Comparison of ENCODE assay signal across 10 cellular contexts in the genomic region with DNA sequence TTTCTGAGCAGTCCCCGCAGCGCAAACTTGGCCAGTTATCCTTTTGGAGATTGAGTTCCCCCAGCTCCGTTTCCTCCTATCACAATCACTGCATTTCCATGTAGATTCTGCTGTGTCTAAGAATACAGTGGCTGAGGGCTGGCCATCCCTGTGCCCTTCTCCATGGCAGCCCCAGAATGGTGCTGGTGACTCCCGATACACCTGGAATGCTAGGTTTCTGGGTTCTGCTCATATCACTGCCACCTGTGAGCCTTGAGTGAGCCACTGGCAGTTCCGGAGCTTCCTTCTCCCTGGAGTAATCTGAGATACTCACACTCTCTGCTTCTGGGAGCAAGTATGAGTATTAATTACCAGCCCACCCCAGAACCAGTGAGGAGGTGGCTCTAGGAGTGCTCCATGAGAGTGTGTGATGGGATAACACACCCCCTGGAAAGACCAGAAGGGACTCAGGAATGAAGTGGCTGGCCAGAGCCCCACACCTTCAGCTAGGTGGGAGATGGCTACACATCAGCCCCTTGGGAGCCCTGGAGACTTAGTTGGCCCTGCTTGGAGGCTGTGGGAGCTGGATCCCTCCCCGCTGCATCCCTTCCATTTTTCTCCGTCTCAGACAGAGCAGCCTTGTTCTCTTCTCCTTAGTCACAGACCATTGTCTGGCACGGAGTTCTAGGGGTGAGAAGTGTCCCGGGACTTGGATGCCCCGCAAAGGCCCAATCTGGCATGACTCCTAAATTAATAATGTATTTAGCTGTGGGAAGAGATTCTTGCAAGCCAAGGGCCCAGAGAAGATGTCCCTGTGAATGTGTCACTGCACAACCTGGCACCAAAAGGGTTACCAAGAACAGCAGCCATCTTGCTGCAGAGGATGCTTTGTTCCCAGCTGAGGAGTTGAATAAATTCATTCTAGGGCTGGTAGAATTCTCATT. TPM values are rescaled to one million over a fixed set of nuclear protein-coding genes. Genes with fewer than 3 reads are reported as not detected.
DNase-seq lines count a peak whose midpoint lies in the region; ATAC-seq, FAIRE-seq and TF ChIP-seq lines count a peak whose summit lies in the region.
"Had no signal": no experiment of that assay in that cellular context is flagged by ENCODE, and none has a peak within 500 bp of the region (broad histone marks: within the 10 kb centered on the region; RNA-seq: fewer than 3 reads in every experiment).

No MANE protein-coding gene starts in this region.

- no peak overlapping the region for H2BK20ac ChIP-seq in H1 (ENCODE audit: low read length)

- peak overlapping the region; percentile 87; the same call in 1 of the 2 replicates for H2AK5ac ChIP-seq in H1 (ENCODE audit: low read depth, low read length)

- no peak overlapping the region for H3K56ac ChIP-seq in H1 (replicated peaks; ENCODE audit: insufficient read length, low read depth, low read length)

- H3K36me3 ChIP-seq in H1 (ENCODE audit: control insufficient read depth in 2 of 4, insufficient read depth in 4 of 4, low read length in 3 of 4) (no peaks in the 10 kb centered on the region), upper lobe of right lung (peaks cover 6% of the 10 kb centered on the region), MG63 (peaks cover 61% of the 10 kb centered on the region), thyroid gland (no peaks in the 10 kb centered on the region)

- no peak overlapping the region for H3K4ac ChIP-seq in H1 (replicated peaks; ENCODE audit: insufficient read length, low read depth, low read length)

- no peak overlapping the region for H4K5ac ChIP-seq in H1 (ENCODE audit: insufficient read length, low read depth, low read length)

- H3K27ac ChIP-seq in H1 (ENCODE audit: low read depth, low read length) (no peak overlapping the region), upper lobe of right lung (peak overlapping the region; percentile 17), thyroid gland (no peak overlapping the region)
- H3K27ac ChIP-seq: parathyroid adenoma had no signal

- no peak overlapping the region for H2BK120ac ChIP-seq in H1 (replicated peaks; ENCODE audit: low read depth, low read length)

- no peak overlapping the region for H3K9ac ChIP-seq in H1 (replicated peaks in 1 of 4; ENCODE audit: extremely low read depth in 1 of 4, low read depth in 3 of 4, low read length in 3 of 4)
- H3K9ac ChIP-seq: parathyroid adenoma had no signal

- H2AFZ ChIP-seq in H1 (ENCODE audit: low read length) = no peak overlapping the region
- H2AFZ ChIP-seq: parathyroid adenoma had no signal

- H3K4me2 ChIP-seq in H1 (ENCODE audit: insufficient read depth in 1 of 2, low read depth in 2 of 2, low read length in 2 of 2) = peak overlapping the region; percentile 55 to 82; a peak in 3 of 4 replicates

- DNase-seq in RPMI7951 (ENCODE audit: low read depth) (peak; percentile 67), H1 (ENCODE audit: low read depth in 1 of 2, low spot score in 2 of 2) (no peak), mesenteric fat pad (ENCODE audit: low spot score) (peak; percentile 33), upper lobe of right lung (no peak), MG63 (no peak), thyroid gland (no peak)
- DNase-seq: NCI-H526 had no signal

- no peak for TF ChIP-seq CTCF in H1 (IDR thresholded peaks at IDR 0.05; ENCODE audit: control extremely low read depth in 1 of 3, insufficient read depth in 1 of 3, low read depth in 1 of 3, low read length in 3 of 3)
- TF ChIP-seq CTCF in upper lobe of right lung (IDR thresholded peaks at IDR 0.05) = no peak
- no peak for TF ChIP-seq CTCF in thyroid gland (IDR thresholded peaks at IDR 0.05)

- H2BK15ac ChIP-seq in H1 (ENCODE audit: low read length) = 0 out of 2 replicates have a peak overlapping the region, but pooled peaks have one; percentile 93

- peak overlapping the region; percentile 83; the same call in 1 of the 2 replicates for H2BK12ac ChIP-seq in H1 (ENCODE audit: low read depth, low read length)

- peaks cover 24% of the 10 kb centered on the region; the same call in 1 of the 2 replicates for H3K23me2 ChIP-seq in H1 (ENCODE audit: low read depth, low read length)

- intact Hi-C loops in upper lobe of right lung (cut with DNase I) (no loop called here), thyroid gland (cut with DNase I) (no loop called here)

- WGBS in H1 (ENCODE audit: extremely low coverage in 1 of 2, insufficient coverage in 1 of 2, insufficient read length in 1 of 2, insufficient replicate concordance in 2 of 2, low coverage in 1 of 2, low lambda C conversion rate in 2 of 2, missing lambda C conversion rate in 1 of 2), 2 experiments = 91% methylated on average over 10 of the region's 10 CpGs; no CpG with 5 or more reads in 1 of the 2 experiments
- 81 to 86% methylated on average over 10 of the region's 10 CpGs for WGBS in thyroid gland, 2 donors

- H3K9me3 ChIP-seq in H1 (ENCODE audit: insufficient read depth in 2 of 2, low read depth in 1 of 2, low read length in 1 of 2) (no peaks in the 10 kb centered on the region), upper lobe of right lung (no peaks in the 10 kb centered on the region), MG63 (no peaks in the 10 kb centered on the region), thyroid gland (no peaks in the 10 kb centered on the region)

- TF ChIP-seq EP300 in H1 (IDR thresholded peaks at IDR 0.05; ENCODE audit: borderline replicate concordance in 1 of 2, low read depth in 2 of 2, low read length in 2 of 2) = no peak

- CTCF ChIA-PET in H1 (lab: Charles Lee; ENCODE audit: partially characterized antibody) = interaction anchor here (0.7 to 50.9 kb wide), 21 partner anchors 9 to 410 kb away, joined by 3 to 1236 read pairs (median 4); partner anchors contain the start of genes PCDHB11, PCDHB15, PCDHB16 and PCDHGA1

- peaks cover 2 to 10% of the 10 kb centered on the region in 2 experiments for H4K20me1 ChIP-seq in H1 (replicated peaks in 1 of 2; ENCODE audit: control insufficient read depth in 1 of 2, insufficient read depth in 2 of 2, low read length in 2 of 2)

- H3K27me3 ChIP-seq in H1 (replicated peaks in 1 of 4; ENCODE audit: control insufficient read depth in 3 of 4, extremely low read depth in 1 of 4, insufficient read depth in 3 of 4, low read length in 3 of 4) = peaks cover 13 to 40% (median 36%) of the 10 kb centered on the region in 4 experiments; a peak in 6 of 7 replicates
- peaks cover 12% of the 10 kb centered on the region for H3K27me3 ChIP-seq in upper lobe of right lung
- no peaks in the 10 kb centered on the region for H3K27me3 ChIP-seq in MG63
- no peaks in the 10 kb centered on the region for H3K27me3 ChIP-seq in thyroid gland

- 0 out of 2 replicates have a peak overlapping the region, but pooled peaks have one; percentile 60 for H3K18ac ChIP-seq in H1 (ENCODE audit: extremely low read depth, low read length)

- H3K79me1 ChIP-seq in H1 (ENCODE audit: low read depth, low read length) = peaks cover 4% of the 10 kb centered on the region

- FAIRE-seq in H1 (lab: Jason Lieb, UNC) = no peak
- FAIRE-seq: bronchial epithelial cell had no signal

- no peak overlapping the region for H3K23ac ChIP-seq in H1 (ENCODE audit: insufficient read length)

- TF ChIP-seq POLR2A in H1 (IDR thresholded peaks at IDR 0.05; ENCODE audit: control extremely low read depth in 1 of 2, low read depth in 2 of 2, low read length in 2 of 2) (no peak), thyroid gland (IDR thresholded peaks at IDR 0.05) (no peak)

- H2BK5ac ChIP-seq in H1 (ENCODE audit: low read depth, low read length) = no peak overlapping the region

- H4K91ac ChIP-seq in H1 (replicated peaks; ENCODE audit: insufficient read length, low read length) = no peak overlapping the region

- peak overlapping the region; percentile 41; the same call in 1 of the 2 replicates for H4K8ac ChIP-seq in H1 (ENCODE audit: extremely low read depth, insufficient read depth, low read length)

- POLR2A ChIA-PET in H1 (lab: Charles Lee; ENCODE audit: partially characterized antibody) = interaction anchor here (0.8 to 5.0 kb wide), 5 partner anchors 9 to 31 kb away, joined by 3 to 33 read pairs (median 17); partner anchors contain the start of gene PCDHGC4

- H3K79me2 ChIP-seq in H1 (ENCODE audit: control insufficient read depth in 1 of 2, insufficient read depth in 2 of 2, low read length in 2 of 2) = no peaks in the 10 kb centered on the region

- peaks cover 6 to 37% (median 26%) of the 10 kb centered on the region in 4 experiments for H3K4me1 ChIP-seq in H1 (replicated peaks in 1 of 4; ENCODE audit: control insufficient read depth in 3 of 4, insufficient read depth in 4 of 4, low read length in 3 of 4)
- peaks cover 31% of the 10 kb centered on the region for H3K4me1 ChIP-seq in upper lobe of right lung
- peaks cover 12 to 24% of the 10 kb centered on the region in 2 donors for H3K4me1 ChIP-seq in thyroid gland

- H3K14ac ChIP-seq in H1 (ENCODE audit: insufficient read length) = no peak overlapping the region

- ATAC-seq in upper lobe of right lung (no peak), HG02870 (IDR thresholded peaks at IDR 0.05; ENCODE audit: unreplicated experiment) (no peak)

- TF ChIP-seq RAD21 in H1 (IDR thresholded peaks at IDR 0.05 in 1 of 2, conservative IDR thresholded peaks at IDR 0.05 in 1 of 2; ENCODE audit: low read depth in 2 of 2, low read length in 2 of 2) = no peak

- H3K4me3 ChIP-seq in H1 (ENCODE audit: extremely low read depth in 1 of 4, insufficient read depth in 2 of 4, low read depth in 3 of 4, low read length in 4 of 4) = peak overlapping the region in 1 of 4 experiments; percentile 41; a peak in 1 of 8 replicates
- no peak overlapping the region for H3K4me3 ChIP-seq in upper lobe of right lung
- H3K4me3 ChIP-seq in MG63 = no peak overlapping the region
- H3K4me3 ChIP-seq in thyroid gland (replicated peaks in 1 of 3) = no peak overlapping the region

RNA-seq across cellular contexts. Expression of gene PCDHGC5, which starts 4.9 kb away (rescaled TPM):
- total RNA-seq in RPMI7951 (2014; rRNA removed; shearing (Covaris generic)) = 1.1 and 1.2 TPM in 2 replicates
- 0.78 and 1.1 TPM in 2 replicates for total RNA-seq in H1 (2021; fragmentation: NEBNext Ultra II Directional; extraction: Animal tissue kit (Norgen Biotek cat#: 25700))
- 0.41 and 0.66 TPM in 2 replicates for polyA plus RNA-seq in H1 (2011; rRNA removed)
- polyA plus RNA-seq in H1 (2011; cell fraction: cytosol; rRNA removed) = 0.28 TPM
- polyA plus RNA-seq in H1 (2011; cell fraction: nucleus; rRNA removed) = 4.3 TPM
- 0.28 to 0.43 TPM (median 0.35 TPM) in 4 replicates for polyA plus RNA-seq in H1 (2012, experiment 1 of 2)
- polyA plus RNA-seq in H1 (2012, experiment 2 of 2) = 0.14 TPM
- 0.39 TPM for polyA plus RNA-seq in H1 (2013, experiment 1 of 2)
- polyA plus RNA-seq in H1 (2013, experiment 2 of 2) = 0.22 TPM
- polyA minus RNA-seq in H1 (2011; rRNA and poly(A)+ RNA removed) = 4.3 and 5.6 TPM in 2 replicates
- polyA minus RNA-seq in H1 (2011; cell fraction: cytosol; rRNA and poly(A)+ RNA removed) = 0.37 TPM
- polyA minus RNA-seq in H1 (2011; cell fraction: nucleus; rRNA and poly(A)+ RNA removed) = 11.0 TPM
- total RNA-seq in mesenteric fat pad (1.1 TPM), upper lobe of right lung (1.4 TPM), thyroid gland (1 to 10 TPM; 1.8 to 3.4 (median 2.1) TPM)
- 0.46 TPM in 1 of 2 replicates, not detected in the other for total RNA-seq in MG63 (2014; rRNA removed; shearing (Covaris generic); ENCODE audit: low replicate concordance)

RNA-seq across cellular contexts. Expression of gene PCDHGC4, which starts 8.9 kb away (rescaled TPM):
- 0.78 and 1.1 TPM in 2 replicates for total RNA-seq in RPMI7951 (2014; rRNA removed; shearing (Covaris generic))
- 2.4 and 2.6 TPM in 2 replicates for total RNA-seq in H1 (2021; fragmentation: NEBNext Ultra II Directional; extraction: Animal tissue kit (Norgen Biotek cat#: 25700))
- 2.1 and 2.8 TPM in 2 replicates for polyA plus RNA-seq in H1 (2011; rRNA removed)
- 2.2 TPM for polyA plus RNA-seq in H1 (2011; cell fraction: cytosol; rRNA removed)
- 5.0 TPM for polyA plus RNA-seq in H1 (2011; cell fraction: nucleus; rRNA removed)
- polyA plus RNA-seq in H1 (2012, experiment 1 of 2) = 1.8 to 2.4 TPM (median 2.0 TPM) in 4 replicates
- polyA plus RNA-seq in H1 (2012, experiment 2 of 2) = 1.7 TPM
- 4.1 TPM for polyA plus RNA-seq in H1 (2013, experiment 1 of 2)
- polyA plus RNA-seq in H1 (2013, experiment 2 of 2) = 3.1 TPM
- polyA minus RNA-seq in H1 (2011; rRNA and poly(A)+ RNA removed) = 8.5 and 9.4 TPM in 2 replicates
- 3.4 TPM for polyA minus RNA-seq in H1 (2011; cell fraction: cytosol; rRNA and poly(A)+ RNA removed)
- 12.8 TPM for polyA minus RNA-seq in H1 (2011; cell fraction: nucleus; rRNA and poly(A)+ RNA removed)
- total RNA-seq in mesenteric fat pad (1.7 TPM), upper lobe of right lung (1.8 TPM), thyroid gland (10 to 100 TPM in 1 of 4 donors, 1 to 10 TPM in 3; 2.5 to 10.7 (median 4.8) TPM)
- not detected in 2 replicates for total RNA-seq in MG63 (2014; rRNA removed; shearing (Covaris generic); ENCODE audit: low replicate concordance)

RNA-seq across cellular contexts. Expression of gene PCDHGC3, which starts 18.0 kb away (rescaled TPM):
- total RNA-seq in RPMI7951 (2014; rRNA removed; shearing (Covaris generic)) = 75.6 and 81.8 TPM in 2 replicates
- 18.6 and 19.6 TPM in 2 replicates for total RNA-seq in H1 (2021; fragmentation: NEBNext Ultra II Directional; extraction: Animal tissue kit (Norgen Biotek cat#: 25700))
- 4.7 and 11.3 TPM in 2 replicates for polyA plus RNA-seq in H1 (2011; rRNA removed)
- 4.5 TPM for polyA plus RNA-seq in H1 (2011; cell fraction: cytosol; rRNA removed)
- polyA plus RNA-seq in H1 (2011; cell fraction: nucleus; rRNA removed) = 7.3 TPM
- 25.4 to 29.6 TPM (median 28.0 TPM) in 4 replicates for polyA plus RNA-seq in H1 (2012, experiment 1 of 2)
- polyA plus RNA-seq in H1 (2012, experiment 2 of 2) = 27.0 TPM
- polyA plus RNA-seq in H1 (2013, experiment 1 of 2) = 56.3 TPM
- 50.4 TPM for polyA plus RNA-seq in H1 (2013, experiment 2 of 2)
- 8.8 and 9.8 TPM in 2 replicates for polyA minus RNA-seq in H1 (2011; rRNA and poly(A)+ RNA removed)
- polyA minus RNA-seq in H1 (2011; cell fraction: cytosol; rRNA and poly(A)+ RNA removed) = 5.9 TPM
- polyA minus RNA-seq in H1 (2011; cell fraction: nucleus; rRNA and poly(A)+ RNA removed) = 14.3 TPM
- 46.8 TPM for total RNA-seq in mesenteric fat pad
- total RNA-seq in upper lobe of right lung = 109 TPM
- total RNA-seq in MG63 (2014; rRNA removed; shearing (Covaris generic); ENCODE audit: low replicate concordance) = 42.3 and 49.8 TPM in 2 replicates
- 10 to 100 TPM; 24.7 to 31.5 (median 27.6) TPM for total RNA-seq in thyroid gland

Comparison
In these comparisons a context has a peak if more than half of its experiments do, and no peak if none do; other contexts are left out.
1. DNase-seq: peak in RPMI7951 (single experiment) and mesenteric fat pad (single experiment); none in H1 (0 of 2), upper lobe of right lung (single experiment), MG63 (single experiment) and thyroid gland (0 of 2).